Comparison of ENCODE assay signal across 13 cellular contexts in the genomic region with DNA sequence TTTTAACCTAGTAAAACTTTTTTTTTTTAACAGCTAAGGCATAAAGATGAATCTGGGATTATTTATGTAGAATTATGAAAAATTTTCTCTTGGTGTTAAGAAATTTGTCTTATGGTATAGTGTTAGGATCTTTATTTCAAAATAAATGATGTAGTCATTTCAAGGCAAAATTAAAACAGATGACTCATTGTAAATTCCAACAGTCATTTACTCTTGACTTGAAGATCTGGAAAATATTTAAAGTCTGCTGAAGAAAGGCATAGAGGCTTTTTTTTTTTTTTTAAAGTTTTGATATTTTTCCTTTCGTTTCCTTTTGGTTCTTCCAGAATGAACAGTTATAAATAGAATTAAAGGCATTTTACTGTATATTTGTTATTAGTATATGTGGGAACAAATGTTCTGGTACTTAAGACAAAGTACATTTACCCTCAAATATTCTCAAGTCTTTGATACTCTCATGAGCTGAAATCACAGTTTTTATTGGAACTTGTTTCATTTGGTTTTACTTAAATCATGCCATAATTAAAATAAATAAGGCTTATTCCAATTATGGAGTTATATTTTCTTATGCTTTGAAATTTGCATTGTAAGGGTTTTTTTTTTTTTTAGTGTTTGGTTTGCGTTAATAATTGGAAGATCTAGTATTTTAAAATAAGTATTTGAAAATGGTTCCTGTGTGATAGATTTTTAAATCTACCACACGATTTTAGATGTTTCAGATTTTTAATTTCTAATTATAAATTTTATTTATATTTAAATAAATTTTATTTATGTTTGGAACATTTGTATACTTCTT. TPM values are rescaled to one million over a fixed set of nuclear protein-coding genes. Genes with fewer than 3 reads are reported as not detected.
DNase-seq lines count a peak whose midpoint lies in the region; ATAC-seq, FAIRE-seq and TF ChIP-seq lines count a peak whose summit lies in the region.
"Had no signal": no experiment of that assay in that cellular context is flagged by ENCODE, and none has a peak within 500 bp of the region (broad histone marks: within the 10 kb centered on the region; RNA-seq: fewer than 3 reads in every experiment).

No MANE protein-coding gene starts in this region.

- no peak overlapping the region for H3K27ac ChIP-seq in K562 (ENCODE audit: extremely low read depth, low read depth, low read length)
- peak overlapping the region in 1 of 2 donors; percentile 34 for H3K27ac ChIP-seq in left lung
- H3K27ac ChIP-seq: heart left ventricle, testis had no signal

- no peak overlapping the region for H2AFZ ChIP-seq in K562 (ENCODE audit: low read depth, low read length)

- no peaks in the 10 kb centered on the region for H3K27me3 ChIP-seq in K562 (ENCODE audit: control insufficient read depth in 2 of 2, insufficient read depth in 2 of 2, low read length in 2 of 2)
- no peaks in the 10 kb centered on the region for H3K27me3 ChIP-seq in left lung
- H3K27me3 ChIP-seq: heart left ventricle, testis had no signal

- CTCF ChIA-PET in K562 (lab: Yijun Ruan, JAX; ENCODE audit: low intra/inter-chr PET ratio) = no interaction called here

- no peak for TF ChIP-seq POLR2A in K562 (conservative IDR thresholded peaks at IDR 0.05)

- H3K36me3 ChIP-seq in K562 (ENCODE audit: control insufficient read depth, insufficient read depth, low read length) = peaks cover 55% of the 10 kb centered on the region
- H3K36me3 ChIP-seq in left lung = peaks cover 0 to 42% of the 10 kb centered on the region in 2 donors

- H3K4me1 ChIP-seq in K562 (replicated peaks in 1 of 2; ENCODE audit: control insufficient read depth in 2 of 2, insufficient read depth in 2 of 2, low read length in 2 of 2) (no peaks in the 10 kb centered on the region), left lung (peaks cover 16 to 17% of the 10 kb centered on the region in 2 donors)
- H3K4me1 ChIP-seq: testis had no signal

- in situ Hi-C loops in K562 (cut with MboI) = no loop called here

- H3K4me2 ChIP-seq in K562 (ENCODE audit: insufficient read depth, low read length) = no peak overlapping the region

- intact Hi-C loops in K562 (cut with micrococcal nuclease) (no loop called here), left lung (cut with DNase I) (no loop called here)

- DNase-seq in AG20443 (ENCODE audit: low spot score) (peak; percentile 9), HT1080 (ENCODE audit: low read depth) (peak; percentile 36), K562 (ENCODE audit: extremely low read depth in 1 of 4, low spot score in 3 of 4) (no peak), left lung (no peak), DMS153 treated with DMSO at 0.1 percent for 48 hours (lab: John Stamatoyannopoulos, UW; ENCODE audit: unreplicated experiment) (no peak), OCI-M1 (lab: John Stamatoyannopoulos, UW) (no peak)
- DNase-seq: heart left ventricle, left cardiac atrium, T1000, testis had no signal

- H3K79me2 ChIP-seq in K562 (ENCODE audit: control insufficient read depth, insufficient read depth, low read length) = no peaks in the 10 kb centered on the region

- H3K4me3 ChIP-seq in K562 = no peak overlapping the region
- no peak overlapping the region for H3K4me3 ChIP-seq in left lung
- H3K4me3 ChIP-seq: heart left ventricle, skin epidermis, testis had no signal

- TF ChIP-seq RAD21 in K562 (CRISPR knock-in tag; conservative IDR thresholded peaks at IDR 0.05 in 1 of 2, IDR thresholded peaks at IDR 0.05 in 1 of 2) = no peak

- TF ChIP-seq CTCF in K562 (IDR thresholded peaks at IDR 0.05 in 2 of 3, conservative IDR thresholded peaks at IDR 0.05 in 1 of 3; ENCODE audit: insufficient read depth in 2 of 3, low read depth in 1 of 3, low read length in 3 of 3) (no peak), left lung (IDR thresholded peaks at IDR 0.05) (no peak)

- no TSS peak for BruUV-seq in K562 (replicated peaks; lab: Mats Ljungman, UMichigan)

- WGBS in K562 (ENCODE audit: insufficient coverage, low coverage, missing lambda C conversion rate) = 56% methylated on average over 3 of the region's 3 CpGs

- H3K9me3 ChIP-seq in K562 (replicated peaks; ENCODE audit: control insufficient read depth, insufficient read depth, low read depth, low read length) (no peaks in the 10 kb centered on the region), left lung (no peaks in the 10 kb centered on the region)
- H3K9me3 ChIP-seq: heart left ventricle, testis had no signal

- ATAC-seq in K562 = no peak
- ATAC-seq in left lung = peak; percentile 58
- ATAC-seq in HG03457 (IDR thresholded peaks at IDR 0.05; ENCODE audit: unreplicated experiment) = no peak
- ATAC-seq in GM19467 (IDR thresholded peaks at IDR 0.05; ENCODE audit: unreplicated experiment) = no peak
- ATAC-seq: heart left ventricle had no signal

- no peak overlapping the region for H3K9ac ChIP-seq in K562 (ENCODE audit: insufficient read depth in 1 of 2, low read depth in 2 of 2, low read length in 2 of 2)

- FAIRE-seq in K562 (lab: Jason Lieb, UNC) = no peak

- TF ChIP-seq EP300 in K562 (IDR thresholded peaks at IDR 0.05; ENCODE audit: low read length) = no peak

- H3K9me1 ChIP-seq in K562 (ENCODE audit: control insufficient read depth, insufficient read depth, low read length) = no peaks in the 10 kb centered on the region

- POLR2A ChIA-PET in K562 (lab: Yijun Ruan, JAX) = no interaction called here

- no peaks in the 10 kb centered on the region for H4K20me1 ChIP-seq in K562 (replicated peaks; ENCODE audit: control insufficient read depth, insufficient read depth, low read length)

TF ChIP-seq in K562, 482 proteins besides CTCF, POLR2A, EP300 and RAD21 (continues in another document):
- no peak for TF ChIP-seq ZNF830 (CRISPR knock-in tag; IDR thresholded peaks at IDR 0.05)
- TF ChIP-seq ZNF699 (CRISPR knock-in tag; IDR thresholded peaks at IDR 0.05; ENCODE audit: insufficient replicate concordance) = no peak
- TF ChIP-seq ZNF75A (CRISPR knock-in tag; IDR thresholded peaks at IDR 0.05) = no peak
- no peak for TF ChIP-seq SAFB2 (IDR thresholded peaks at IDR 0.05; ENCODE audit: borderline replicate concordance, low read depth, low read length, severe bottlenecking)
- no peak for TF ChIP-seq ASH1L (IDR thresholded peaks at IDR 0.05; ENCODE audit: borderline replicate concordance, low read depth, partially characterized antibody)
- TF ChIP-seq TAF7 (tag; IDR thresholded peaks at IDR 0.05) = no peak
- no peak for TF ChIP-seq NFRKB (IDR thresholded peaks at IDR 0.05; ENCODE audit: low read depth)
- no peak for TF ChIP-seq KAT8 (IDR thresholded peaks at IDR 0.05; ENCODE audit: low read depth)
- TF ChIP-seq HINFP (tag; conservative IDR thresholded peaks at IDR 0.05; ENCODE audit: low read depth) = no peak
- peak; percentile 62; the same call in 1 of the 2 replicates for TF ChIP-seq C11orf30 (IDR thresholded peaks at IDR 0.05; ENCODE audit: low read depth)
- no peak for TF ChIP-seq BDP1 (IDR thresholded peaks at IDR 0.05; ENCODE audit: insufficient read depth, insufficient read length)
- no peak for TF ChIP-seq ZNF12 (CRISPR knock-in tag; IDR thresholded peaks at IDR 0.05)
- no peak for TF ChIP-seq SRSF7 (optimal IDR thresholded peaks at IDR 0.05; ENCODE audit: low read depth, low read length)
- no peak for TF ChIP-seq NFE2L1 (tag; IDR thresholded peaks at IDR 0.05; ENCODE audit: borderline replicate concordance, low read depth)
- no peak for TF ChIP-seq ZNF740 (CRISPR knock-in tag; IDR thresholded peaks at IDR 0.05)
- TF ChIP-seq ZNF740 (tag; IDR thresholded peaks at IDR 0.05) = no peak
- TF ChIP-seq ZNF316 (IDR thresholded peaks at IDR 0.05) = peak; percentile 78

RNA-seq across cellular contexts. Expression of gene GLS, which starts 29.9 kb away (rescaled TPM):
- total RNA-seq in HT1080 (2014; rRNA removed; shearing (Covaris generic)) = 116 and 131 TPM in 2 replicates
- 55.3 and 77.3 TPM in 2 replicates for polyA plus RNA-seq in HT1080 (2015; cell fraction: cytosol; rRNA removed)
- polyA plus RNA-seq in HT1080 (2015; cell fraction: nucleus; rRNA removed) = 268 and 287 TPM in 2 replicates
- total RNA-seq in K562 (2011; cell fraction: chromatin; rRNA removed; ENCODE audit: low replicate concordance) = 87.7 and 267 TPM in 2 replicates
- total RNA-seq in K562 (2011; cell fraction: nucleolus; rRNA removed) = 28.9 and 43.6 TPM in 2 replicates
- 97.4 and 145 TPM in 2 replicates for total RNA-seq in K562 (2011; cell fraction: nucleoplasm; rRNA removed)
- total RNA-seq in K562 (2014; rRNA removed) (60.8 and 63.2 TPM in 2 replicates), K562 (2014; rRNA removed; fragmentation: Illumina TruSeq; extraction: Trizol) (77.5 and 84.1 TPM in 2 replicates), K562 (2015; rRNA removed; fragmentation: Illumina TruSeq; extraction: Trizol) (45.6 and 48.2 TPM in 2 replicates), K562 (2021) (60.2 and 71.3 TPM in 2 replicates), left lung (100 to 1,000 TPM; 192 to 346 TPM)
- polyA plus RNA-seq in K562 (2011; rRNA removed) (44.4 and 61.7 TPM in 2 replicates), K562 (2014; fragmentation: Illumina TruSeq; extraction: Trizol) (31.9 and 36.7 TPM in 2 replicates), K562 (2014; fragmentation: Nextera tagmentation; extraction: Ambion mirVana) (10 to 100 TPM; 13.7 to 17.0 TPM), K562 (2014; rRNA removed) (29.8 and 35.9 TPM in 2 replicates)
- polyA plus RNA-seq in K562 (2011; cell fraction: cytosol; rRNA removed) = 6.6 and 10.9 TPM in 2 replicates
- 45.9 and 60.0 TPM in 2 replicates for polyA plus RNA-seq in K562 (2011; cell fraction: nucleus; rRNA removed)
- polyA plus RNA-seq in K562 (2012) = 19.3 and 36.3 TPM in 2 replicates
- 144 and 159 TPM in 2 replicates for polyA minus RNA-seq in K562 (2011; rRNA and poly(A)+ RNA removed)
- polyA minus RNA-seq in K562 (2011; cell fraction: cytosol; rRNA and poly(A)+ RNA removed) = 27.4 and 44.4 TPM in 2 replicates
- 73.0 and 110 TPM in 2 replicates for polyA minus RNA-seq in K562 (2011; cell fraction: nucleus; rRNA and poly(A)+ RNA removed)

Comparison
In these comparisons a context has a peak if more than half of its experiments do, and no peak if none do; other contexts are left out.
1. DNase-seq: peak in AG20443 (single experiment) and HT1080 (single experiment); none in K562 (0 of 4), left lung (0 of 2), DMS153 treated with DMSO at 0.1 percent for 48 hours (single experiment) and OCI-M1 (single experiment).